Comparison of ENCODE assay signal across 8 cellular contexts in the genomic region with DNA sequence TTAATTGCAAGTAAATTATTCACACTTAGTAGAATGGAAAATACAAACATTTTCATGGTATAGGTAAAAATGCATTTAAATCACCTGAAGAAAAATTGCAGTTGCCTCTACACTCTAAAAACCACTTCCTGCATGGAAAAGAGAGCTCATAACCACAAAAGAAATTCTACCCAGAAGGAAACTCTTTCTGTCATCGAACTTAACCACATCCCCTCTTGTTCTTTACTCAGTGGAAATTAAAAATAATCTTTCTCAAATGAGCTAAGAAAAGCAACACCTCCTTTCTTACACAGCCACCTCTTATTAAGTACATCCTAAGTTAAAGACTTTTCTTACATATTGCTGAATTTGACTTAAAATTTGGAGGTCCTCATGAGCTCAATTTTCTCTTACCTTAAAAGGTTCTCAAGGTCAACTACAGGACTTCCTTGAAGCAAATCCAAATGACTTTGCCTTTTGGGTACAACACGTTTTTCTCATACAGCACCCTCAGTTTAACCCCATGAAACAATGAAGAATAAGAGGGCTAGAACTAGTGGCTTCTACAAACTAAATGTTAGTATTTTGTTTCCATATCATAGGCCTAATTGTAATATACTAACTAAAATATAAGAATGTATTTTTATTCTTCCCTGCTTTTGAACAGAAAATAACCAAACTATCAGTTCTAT.
DNase-seq lines count a peak whose midpoint lies in the region; ATAC-seq and TF ChIP-seq lines count a peak whose summit lies in the region.

No MANE protein-coding gene starts in this region.

- no peaks in the 10 kb centered on the region for H3K36me3 Mint-ChIP-seq in nephron progenitor cell (ENCODE audit: low read depth)
- H3K36me3 Mint-ChIP-seq in endothelial cell (ENCODE audit: low read depth, unreplicated experiment), result no peaks in the 10 kb centered on the region

- H3K27ac ChIP-seq in KOPT-K1 (ENCODE audit: low read depth, low read length, poor library complexity, severe bottlenecking), result peak overlapping the region; percentile 44

- H3K4me3 Mint-ChIP-seq in nephron progenitor cell (no peak overlapping the region), endothelial cell (ENCODE audit: unreplicated experiment) (no peak overlapping the region)

- TF ChIP-seq CTCF in nephron progenitor cell (IDR thresholded peaks at IDR 0.05) (no peak), endothelial cell (IDR thresholded peaks at IDR 0.05; ENCODE audit: unreplicated experiment) (no peak)

- H3K36me3 ChIP-seq in KOPT-K1 (ENCODE audit: insufficient read depth, low read length), result no peaks in the 10 kb centered on the region

- DNase-seq in H4 (ENCODE audit: low spot score) (peak; percentile 2), iris pigment epithelial cell (ENCODE audit: low read depth) (peak; percentile 16), nephron progenitor cell (no peak), mesenteric fat pad (ENCODE audit: low spot score) (no peak), endothelial cell (ENCODE audit: low spot score) (no peak), hepatic stellate cell (ENCODE audit: low spot score) (no peak)

- H3K9me3 ChIP-seq in KOPT-K1 (ENCODE audit: insufficient read depth, low read length, poor library complexity, severe bottlenecking), result no peaks in the 10 kb centered on the region

- H3K4me1 Mint-ChIP-seq in nephron progenitor cell, result no peaks in the 10 kb centered on the region
- H3K4me1 Mint-ChIP-seq in endothelial cell (ENCODE audit: unreplicated experiment), result peaks cover 7% of the 10 kb centered on the region

- no peaks in the 10 kb centered on the region for H3K27me3 Mint-ChIP-seq in nephron progenitor cell (ENCODE audit: low read depth, poor library complexity)
- peaks cover 2% of the 10 kb centered on the region for H3K27me3 Mint-ChIP-seq in endothelial cell (ENCODE audit: unreplicated experiment)

- H3K9me3 Mint-ChIP-seq in nephron progenitor cell, result no peaks in the 10 kb centered on the region
- H3K9me3 Mint-ChIP-seq in endothelial cell (ENCODE audit: unreplicated experiment), result no peaks in the 10 kb centered on the region

- ATAC-seq in GM18861 (IDR thresholded peaks at IDR 0.05; ENCODE audit: unreplicated experiment), result peak; percentile 81

- H3K27ac Mint-ChIP-seq in nephron progenitor cell (no peak overlapping the region), endothelial cell (ENCODE audit: unreplicated experiment) (no peak overlapping the region)

Comparison
In these comparisons a context has a peak if more than half of its experiments do, and no peak if none do; other contexts are left out.
1. DNase-seq: peak in H4 (single experiment) and iris pigment epithelial cell (single experiment); none in nephron progenitor cell (single experiment), mesenteric fat pad (single experiment), endothelial cell (single experiment) and hepatic stellate cell (single experiment).